ENCODE assay signal across 9 cellular contexts in genomic region chr3:38038447-38038911, GRCh38. TPM values are rescaled to one million over a fixed set of nuclear protein-coding genes. Genes with fewer than 3 reads are reported as not detected.
DNase-seq lines count a peak whose midpoint lies in the region; ATAC-seq, FAIRE-seq and TF ChIP-seq lines count a peak whose summit lies in the region.
"Had no signal": no experiment of that assay in that cellular context is flagged by ENCODE, and none has a peak within 500 bp of the region (broad histone marks: within the 10 kb centered on the region; RNA-seq: fewer than 3 reads in every experiment).

No MANE protein-coding gene starts in this region.

- H3K36me3 Mint-ChIP-seq in CD8-positive, alpha-beta memory T cell, result peaks cover 6 to 9% (median 6%) of the 10 kb centered on the region in 3 donors
- no peaks in the 10 kb centered on the region for H3K36me3 Mint-ChIP-seq in brain
- H3K36me3 Mint-ChIP-seq in nephron (ENCODE audit: low read depth), result no peaks in the 10 kb centered on the region

- H3K9me3 ChIP-seq in CD8-positive, alpha-beta memory T cell (ENCODE audit: low read length), result no peaks in the 10 kb centered on the region
- H3K9me3 ChIP-seq in tibial nerve, result no peaks in the 10 kb centered on the region

- POLR2A ChIA-PET in CD8-positive, alpha-beta memory T cell (lab: Charles Lee), result interaction anchor here (0.7 to 2.6 kb wide), 8 partner anchors 8 to 127 kb away, joined by 3 to 22 read pairs (median 4); partner anchors contain the start of genes ACAA1, OXSR1 and PLCD1

- peak in 3 of 5 donors; percentile 19 to 71 (median 68) for DNase-seq in CD8-positive, alpha-beta memory T cell
- DNase-seq in RPMI7951 (ENCODE audit: low read depth) (peak; percentile 11), tibial nerve (ENCODE audit: low spot score in 2 of 2) (no peak), frontal cortex (ENCODE audit: low spot score in 2 of 2) (no peak)

- peaks cover 27% of the 10 kb centered on the region for H3K4me1 ChIP-seq in CD8-positive, alpha-beta memory T cell (ENCODE audit: insufficient read depth, low read length)
- peaks cover 0 to 20% (median 6%) of the 10 kb centered on the region in 4 donors for H3K4me1 ChIP-seq in tibial nerve

- ATAC-seq in HG03135 (IDR thresholded peaks at IDR 0.05; ENCODE audit: unreplicated experiment) (no peak), GM21723 (IDR thresholded peaks at IDR 0.05; ENCODE audit: unreplicated experiment) (no peak)

- TF ChIP-seq POLR2A in tibial nerve (IDR thresholded peaks at IDR 0.05), result no peak

- no peak for TF ChIP-seq EP300 in tibial nerve (IDR thresholded peaks at IDR 0.05)

- H3K27me3 ChIP-seq in CD8-positive, alpha-beta memory T cell (ENCODE audit: insufficient read depth, low read length, poor library complexity, severe bottlenecking), result no peaks in the 10 kb centered on the region
- H3K27me3 ChIP-seq in tibial nerve, result no peaks in the 10 kb centered on the region

- H3K27me3 Mint-ChIP-seq in CD8-positive, alpha-beta memory T cell, result peaks cover 0 to 2% of the 10 kb centered on the region in 2 donors
- H3K27me3 Mint-ChIP-seq in brain (peaks cover 49% of the 10 kb centered on the region), nephron (ENCODE audit: low read depth) (peaks cover 45% of the 10 kb centered on the region)

- H3K4me3 Mint-ChIP-seq in CD8-positive, alpha-beta memory T cell, result peak overlapping the region; percentile 68 to 90 (median 83)
- H3K4me3 Mint-ChIP-seq in brain, result peak overlapping the region; percentile 69 to 82 (median 73)
- peak overlapping the region; percentile 59 to 74 (median 67) for H3K4me3 Mint-ChIP-seq in nephron

- no peak for FAIRE-seq in frontal cortex (lab: Jason Lieb, UNC)

- H3K27ac ChIP-seq in CD8-positive, alpha-beta memory T cell (ENCODE audit: low read depth, low read length), result peak overlapping the region; percentile 83
- H3K27ac ChIP-seq in tibial nerve, result peak overlapping the region in 2 of 4 donors; percentile 21 to 37

- H3K27ac Mint-ChIP-seq in CD8-positive, alpha-beta memory T cell, result peak overlapping the region; percentile 94 to 100 (median 98)
- H3K27ac Mint-ChIP-seq in brain (no peak overlapping the region), nephron (no peak overlapping the region)

- CTCF ChIA-PET in CD8-positive, alpha-beta memory T cell (lab: Charles Lee), result interaction anchor here (0.8 to 6.6 kb wide), 10 partner anchors 12 to 183 kb away, joined by 3 to 49 read pairs (median 7); partner anchors contain the start of gene ACAA1

- peak overlapping the region; percentile 75 for H3K4me3 ChIP-seq in CD8-positive, alpha-beta memory T cell (ENCODE audit: low read length)
- no peak overlapping the region for H3K4me3 ChIP-seq in tibial nerve

- peaks cover 0 to 4% (median 0%) of the 10 kb centered on the region in 5 donors for H3K9me3 Mint-ChIP-seq in CD8-positive, alpha-beta memory T cell
- peaks cover 0 to 1% (median 0%) of the 10 kb centered on the region in 5 experiments for H3K9me3 Mint-ChIP-seq in brain
- H3K9me3 Mint-ChIP-seq in nephron, result no peaks in the 10 kb centered on the region

- H3K4me1 Mint-ChIP-seq in CD8-positive, alpha-beta memory T cell, result peaks cover 29 to 45% (median 38%) of the 10 kb centered on the region in 3 donors
- H3K4me1 Mint-ChIP-seq in brain (peaks cover 18% of the 10 kb centered on the region), nephron (peaks cover 10% of the 10 kb centered on the region)

- WGBS in tibial nerve, 2 donors, result 89 to 90% methylated on average over 5 of the region's 5 CpGs

- TF ChIP-seq CTCF in brain (conservative IDR thresholded peaks at IDR 0.05), result no peak
- TF ChIP-seq CTCF in nephron (IDR thresholded peaks at IDR 0.05; ENCODE audit: unreplicated experiment in 3 of 3), result no peak
- TF ChIP-seq CTCF in tibial nerve (IDR thresholded peaks at IDR 0.05), result no peak

- H3K36me3 ChIP-seq in CD8-positive, alpha-beta memory T cell (ENCODE audit: insufficient read depth, low read length), result no peaks in the 10 kb centered on the region
- no peaks in the 10 kb centered on the region for H3K36me3 ChIP-seq in tibial nerve

RNA-seq across cellular contexts. Expression of gene DLEC1, which starts 0.5 kb away (rescaled TPM):
- total RNA-seq in CD8-positive, alpha-beta memory T cell, result 1 to 10 TPM; 1.0 to 1.3 TPM
- polyA plus RNA-seq in CD8-positive, alpha-beta memory T cell, result 0.56 TPM
- not detected in 2 replicates for total RNA-seq in RPMI7951 (2014; rRNA removed; shearing (Covaris generic))
- polyA plus RNA-seq in brain (ENCODE audit: insufficient read depth, low read depth, low replicate concordance), result 0.19 TPM
- 10 to 100 TPM in 1 of 4 donors, 1 to 10 TPM in 3; 3.7 to 96.0 (median 7.1) TPM for total RNA-seq in tibial nerve
- total RNA-seq in frontal cortex, result 0.41 TPM
- total RNA-seq: glomerular endothelial cell had no signal

RNA-seq across cellular contexts. Expression of gene PLCD1, which starts 9.0 kb away (rescaled TPM):
- 10 to 100 TPM; 12.8 to 18.5 TPM for total RNA-seq in CD8-positive, alpha-beta memory T cell
- 36.4 TPM for polyA plus RNA-seq in CD8-positive, alpha-beta memory T cell
- 3.5 and 4.1 TPM in 2 replicates for total RNA-seq in RPMI7951 (2014; rRNA removed; shearing (Covaris generic))
- polyA plus RNA-seq in brain (ENCODE audit: insufficient read depth, low read depth, low replicate concordance), result 11.8 TPM
- 10 to 100 TPM; 43.8 to 48.6 (median 48.0) TPM for total RNA-seq in tibial nerve
- 4.1 TPM for total RNA-seq in frontal cortex

RNA-seq across cellular contexts. Expression of gene VILL, which starts 47.9 kb away (rescaled TPM):
- 10 to 100 TPM; 14.7 to 15.8 TPM for total RNA-seq in CD8-positive, alpha-beta memory T cell
- 16.8 TPM for polyA plus RNA-seq in CD8-positive, alpha-beta memory T cell
- total RNA-seq in RPMI7951 (2014; rRNA removed; shearing (Covaris generic)), result 3.3 and 3.5 TPM in 2 replicates
- polyA plus RNA-seq in brain (ENCODE audit: insufficient read depth, low read depth, low replicate concordance), result 5.1 TPM
- total RNA-seq in tibial nerve (10 to 100 TPM; 13.6 to 16.5 (median 15.3) TPM), frontal cortex (9.8 TPM)

Comparison
In these comparisons a context has a peak if more than half of its experiments do, and no peak if none do; other contexts are left out.
1. DNase-seq: peak in CD8-positive, alpha-beta memory T cell (3 of 5) and RPMI7951 (single experiment); none in tibial nerve (0 of 2) and frontal cortex (0 of 2).
2. H3K27ac Mint-ChIP-seq: peak in CD8-positive, alpha-beta memory T cell (8 of 8); none in brain (0 of 5) and nephron (0 of 3).
3. Peak in every context shown above with its lines, with median percentiles within 50 percentile points of each other: H3K4me3 Mint-ChIP-seq.